In the genomic region with DNA sequence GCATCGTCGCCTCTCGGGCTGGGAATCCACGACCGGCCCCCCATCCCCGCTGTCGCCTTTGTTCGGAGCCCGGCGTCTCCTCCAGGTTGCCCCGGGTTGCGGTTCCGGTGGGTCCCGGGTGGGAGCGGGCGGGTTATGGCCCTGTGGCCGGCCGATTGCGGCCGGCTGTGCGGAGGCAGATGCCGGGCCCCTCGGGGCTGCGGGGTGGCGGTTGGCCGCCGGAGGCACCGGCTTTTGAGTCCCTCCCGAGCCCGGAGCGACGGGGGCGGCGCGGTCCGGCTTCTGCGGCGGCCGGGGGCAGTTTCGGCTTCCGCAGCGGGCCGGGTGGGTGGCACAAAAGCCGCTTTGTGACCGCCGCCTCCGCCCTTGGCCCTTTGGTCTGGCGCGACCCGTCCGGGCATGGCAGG, we compare ENCODE assay signal across 8 cellular contexts. TPM values are rescaled to one million over a fixed set of nuclear protein-coding genes. Genes with fewer than 3 reads are reported as not detected.
DNase-seq lines count a peak whose midpoint lies in the region; ATAC-seq and TF ChIP-seq lines count a peak whose summit lies in the region.

No MANE protein-coding gene starts in this region.

- peak overlapping the region; percentile 86 for H3K4me3 ChIP-seq in AG04450 (ENCODE audit: low read depth, low read length)
- H3K4me3 ChIP-seq in MG63: peak overlapping the region; percentile 75
- H3K4me3 ChIP-seq in ectodermal cell (ENCODE audit: insufficient read depth, low read depth, low read length): peak overlapping the region; percentile 92
- H3K4me3 ChIP-seq in mucosa of rectum (ENCODE audit: low read length in 2 of 2): peak overlapping the region; percentile 79 to 95

- H3K4me1 ChIP-seq in ectodermal cell (ENCODE audit: control insufficient read depth, insufficient read depth, low read length): peaks cover 7% of the 10 kb centered on the region
- peaks cover 20 to 30% of the 10 kb centered on the region in 2 donors for H3K4me1 ChIP-seq in mucosa of rectum (ENCODE audit: control insufficient read depth in 2 of 2, insufficient read depth in 2 of 2, low read length in 2 of 2)

- H3K27ac ChIP-seq in AG04450 (ENCODE audit: low read depth, low read length) (peak overlapping the region; percentile 92), ectodermal cell (ENCODE audit: insufficient read depth, low read depth, low read length, poor library complexity, severe bottlenecking) (peak overlapping the region; percentile 94), mucosa of rectum (ENCODE audit: low read depth in 2 of 2, low read length in 2 of 2) (peak overlapping the region; percentile 100)

- TF ChIP-seq CTCF in AG04450 (IDR thresholded peaks at IDR 0.05; ENCODE audit: low read depth, low read length): no peak

- H3K36me3 ChIP-seq in MG63 (peaks cover 25% of the 10 kb centered on the region), ectodermal cell (ENCODE audit: control insufficient read depth, insufficient read depth, low read length) (peaks cover 14% of the 10 kb centered on the region), mucosa of rectum (ENCODE audit: control insufficient read depth in 2 of 2, insufficient read depth in 2 of 2, low read length in 2 of 2) (peaks cover 11 to 13% of the 10 kb centered on the region in 2 donors)

- H3K27me3 ChIP-seq in AG04450 (ENCODE audit: control insufficient read depth, insufficient read depth, low read length): no peaks in the 10 kb centered on the region
- H3K27me3 ChIP-seq in MG63: no peaks in the 10 kb centered on the region
- H3K27me3 ChIP-seq in ectodermal cell (ENCODE audit: control insufficient read depth, insufficient read depth, low read length, poor library complexity, severe bottlenecking): no peaks in the 10 kb centered on the region
- no peaks in the 10 kb centered on the region for H3K27me3 ChIP-seq in mucosa of rectum (ENCODE audit: control insufficient read depth in 2 of 2, insufficient read depth in 2 of 2, low read length in 2 of 2)

- POLR2A ChIA-PET in AG04450 (lab: Yijun Ruan, JAX): interaction anchor here (1.4 kb wide), 1 partner anchor 45 kb away, joined by 3 read pairs; no protein-coding TSS in a partner anchor

- WGBS in ectodermal cell, 2 experiments: 0% methylated on average over 51 of the region's 51 CpGs

- no peak for DNase-seq in AG04450 (ENCODE audit: low read depth, low spot score)
- no peak for DNase-seq in MG63
- DNase-seq in Kasumi-1 (lab: John Stamatoyannopoulos, UW): no peak
- no peak for DNase-seq in GM19240 (ENCODE audit: insufficient read length, low spot score)
- DNase-seq in glomerular visceral epithelial cell (ENCODE audit: extremely low spot score): no peak

- CTCF ChIA-PET in AG04450 (lab: Charles Lee): interaction anchor here (1.2 to 2.5 kb wide), 2 partner anchors 11 to 25 kb away, joined by 3 to 17 read pairs; no protein-coding TSS in a partner anchor

- H3K9ac ChIP-seq in mucosa of rectum (ENCODE audit: low read depth in 1 of 2, low read length in 2 of 2): peak overlapping the region; percentile 96 to 99

- peaks cover 2% of the 10 kb centered on the region; the same call in 1 of the 2 replicates for H3K9me3 ChIP-seq in AG04450 (ENCODE audit: control insufficient read depth, insufficient read depth, low read length)
- no peaks in the 10 kb centered on the region for H3K9me3 ChIP-seq in MG63
- H3K9me3 ChIP-seq in ectodermal cell (ENCODE audit: control insufficient read depth, low read length): no peaks in the 10 kb centered on the region
- no peaks in the 10 kb centered on the region for H3K9me3 ChIP-seq in mucosa of rectum (ENCODE audit: control insufficient read depth in 2 of 2, low read length in 2 of 2)

- ATAC-seq in GM19395 (IDR thresholded peaks at IDR 0.05; ENCODE audit: unreplicated experiment): peak; percentile 4

RNA-seq across cellular contexts. Expression of gene PTP4A1, which starts 0.5 kb away (rescaled TPM):
- 34.3 and 37.7 TPM in 2 replicates for polyA plus RNA-seq in AG04450 (2011; rRNA removed)
- polyA minus RNA-seq in AG04450 (2011; rRNA and poly(A)+ RNA removed): 19.3 and 38.6 TPM in 2 replicates
- 4.9 and 8.8 TPM in 2 replicates for total RNA-seq in MG63 (2014; rRNA removed; shearing (Covaris generic); ENCODE audit: low replicate concordance)
- polyA plus RNA-seq in ectodermal cell (2013, experiment 1 of 4): 75.7 TPM
- 83.5 TPM for polyA plus RNA-seq in ectodermal cell (2013, experiment 2 of 4)
- polyA plus RNA-seq in ectodermal cell (2013, experiment 3 of 4): 62.6 TPM
- 65.9 TPM for polyA plus RNA-seq in ectodermal cell (2013, experiment 4 of 4)
